15 cellular contexts compared by ENCODE assay signal in the genomic region with DNA sequence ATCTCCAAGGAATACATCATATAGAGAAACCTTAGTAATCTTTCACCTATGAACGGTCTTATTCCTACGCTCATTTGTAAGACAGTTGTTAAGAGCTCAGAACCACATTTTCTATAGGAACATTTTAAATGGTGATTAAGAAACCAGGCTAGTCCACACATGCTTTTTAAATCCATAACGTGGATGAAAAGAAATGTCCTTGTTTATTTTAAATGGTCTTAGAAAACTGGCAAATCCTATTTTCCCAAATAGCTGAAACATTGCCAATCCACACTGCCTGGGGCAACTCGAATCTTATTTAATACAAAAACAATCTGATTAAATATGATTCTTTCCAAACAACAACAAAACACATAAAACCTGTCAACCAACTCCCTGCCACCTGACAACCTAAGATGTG. TPM values are rescaled to one million over a fixed set of nuclear protein-coding genes. Genes with fewer than 3 reads are reported as not detected.
DNase-seq lines count a peak whose midpoint lies in the region; TF ChIP-seq lines count a peak whose summit lies in the region.
"Had no signal": no experiment of that assay in that cellular context is flagged by ENCODE, and none has a peak within 500 bp of the region (broad histone marks: within the 10 kb centered on the region; RNA-seq: fewer than 3 reads in every experiment).

No MANE protein-coding gene starts in this region.

- H3K9me3 ChIP-seq in breast epithelium, result no peaks in the 10 kb centered on the region
- H3K9me3 ChIP-seq: psoas muscle, upper lobe of right lung had no signal

- no peaks in the 10 kb centered on the region for H3K36me3 Mint-ChIP-seq in Calu3 (ENCODE audit: insufficient read depth, unreplicated experiment)

- no peaks in the 10 kb centered on the region for H3K9me3 Mint-ChIP-seq in Calu3 (ENCODE audit: low read depth, unreplicated experiment)

- H3K27me3 Mint-ChIP-seq in Calu3 (ENCODE audit: unreplicated experiment), result no peaks in the 10 kb centered on the region
- H3K27me3 Mint-ChIP-seq: activated naive CD4-positive, alpha-beta T cell treated with anti-CD3 and anti-CD28 coated beads, Interleukin-2, amount 10 ng/mL, durations not matched to agents 7 days and 5 days had no signal

- H3K4me3 Mint-ChIP-seq in Calu3 (ENCODE audit: low read depth, unreplicated experiment), result no peak overlapping the region

- CTCF ChIA-PET in Calu3 (lab: Charles Lee), result no interaction called here

- H3K36me3 ChIP-seq in breast epithelium, result no peaks in the 10 kb centered on the region
- H3K36me3 ChIP-seq: upper lobe of right lung had no signal

- no peak for TF ChIP-seq POLR2A in breast epithelium (IDR thresholded peaks at IDR 0.05)

- peaks cover 0 to 3% of the 10 kb centered on the region in 2 donors for H3K4me1 ChIP-seq in breast epithelium
- H3K4me1 ChIP-seq: psoas muscle, upper lobe of right lung had no signal

- no peak for TF ChIP-seq CTCF in breast epithelium (IDR thresholded peaks at IDR 0.05)
- TF ChIP-seq CTCF in Calu3 (IDR thresholded peaks at IDR 0.05; ENCODE audit: unreplicated experiment), result no peak

- no peak overlapping the region for H3K27ac Mint-ChIP-seq in Calu3 (ENCODE audit: unreplicated experiment)
- H3K27ac Mint-ChIP-seq: activated naive CD4-positive, alpha-beta T cell treated with anti-CD3 and anti-CD28 coated beads, Interleukin-2, amount 10 ng/mL, durations not matched to agents 7 days and 5 days had no signal

- intact Hi-C loops in breast epithelium (cut with DNase I; ENCODE audit: low total_unique reads), result no loop called here
- intact Hi-C loops in Calu3 (cut with micrococcal nuclease; ENCODE audit: unreplicated experiment), result no loop called here

- DNase-seq in EH (ENCODE audit: low read depth), result peak; percentile 64
- peak; percentile 1 for DNase-seq in NCI-H1105 (lab: John Stamatoyannopoulos, UW)
- no peak for DNase-seq in breast epithelium (ENCODE audit: low spot score in 2 of 2)
- peak; percentile 42 for DNase-seq in iris pigment epithelial cell (ENCODE audit: low read depth)
- no peak for DNase-seq in NK-92 (lab: John Stamatoyannopoulos, UW; ENCODE audit: unreplicated experiment)
- no peak for DNase-seq in Calu3
- no peak for DNase-seq in stimulated activated CD4-positive, alpha-beta T cell treated with anti-CD3 and anti-CD28 coated beads, Interleukin-2, amount 100 ng/mL, for 24 hours
- no peak for DNase-seq in hypothalamus (lab: John Stamatoyannopoulos, UW)
- DNase-seq: activated CD8-positive, alpha-beta memory T cell treated with anti-CD3 and anti-CD28 coated beads for 24 hours; activated naive CD4-positive, alpha-beta T cell treated with anti-CD3 and anti-CD28 coated beads, Interleukin-2, amount 10 ng/mL, durations not matched to agents 7 days and 5 days; erythroblast; NCI-H82; psoas muscle; SIG-M5; upper lobe of right lung had no signal

- peak overlapping the region in 2 of 3 donors; percentile 48 to 67 for H3K4me3 ChIP-seq in breast epithelium
- H3K4me3 ChIP-seq: upper lobe of right lung had no signal

- H3K4me1 Mint-ChIP-seq in Calu3 (ENCODE audit: low read depth, unreplicated experiment), result peaks cover 8% of the 10 kb centered on the region

- peak overlapping the region; percentile 57 for H3K27ac ChIP-seq in breast epithelium
- H3K27ac ChIP-seq: psoas muscle, upper lobe of right lung had no signal

- BruUV-seq in Calu3 (replicated peaks; lab: Mats Ljungman, UMichigan), result no TSS peak

- no peaks in the 10 kb centered on the region for H3K27me3 ChIP-seq in breast epithelium
- H3K27me3 ChIP-seq: upper lobe of right lung had no signal

RNA-seq across cellular contexts. Expression of gene METTL8, which starts 23.7 kb away (rescaled TPM):
- total RNA-seq in breast epithelium (10 to 100 TPM; 21.4 to 26.9 (median 22.9) TPM), Calu3 (2022) (21.6 and 22.4 TPM in 2 replicates)

RNA-seq across cellular contexts. Expression of gene DCAF17, which starts 23.9 kb away (rescaled TPM):
- total RNA-seq in breast epithelium (10 to 100 TPM; 13.3 to 30.6 (median 24.6) TPM), Calu3 (2022) (11.9 and 13.1 TPM in 2 replicates)

Comparison
In these comparisons a context has a peak if more than half of its experiments do, and no peak if none do; other contexts are left out.
1. DNase-seq: peak in EH (single experiment), NCI-H1105 (single experiment) and iris pigment epithelial cell (single experiment); none in breast epithelium (0 of 2), NK-92 (single experiment), Calu3 (single experiment), stimulated activated CD4-positive, alpha-beta T cell treated with anti-CD3 and anti-CD28 coated beads, Interleukin-2, amount 100 ng/mL, for 24 hours (0 of 2) and hypothalamus (0 of 51).